9 cellular contexts compared by ENCODE assay signal in genomic region chr10:91596821-91597396, GRCh38.
A peak's percentile ranks its signal among the peaks of the same experiment; 100 is the strongest.
DNase-seq lines count a peak whose midpoint lies in the region; ATAC-seq lines count a peak whose summit lies in the region.
"Had no signal": no experiment of that assay in that cellular context is flagged by ENCODE, and none has a peak within 500 bp of the region (broad histone marks: within the 10 kb centered on the region; RNA-seq: fewer than 3 reads in every experiment).

No MANE protein-coding gene starts in this region.

- no peaks in the 10 kb centered on the region for H3K36me3 Mint-ChIP-seq in stimulated activated effector memory CD8-positive, alpha-beta T cell treated with anti-CD3 and anti-CD28 coated beads, Interleukin-12 subunit alpha, Interleukin-12 subunit beta, amount 100 ng/mL, for 72 hours

- no peak overlapping the region for H3K4me3 ChIP-seq in adipocyte (ENCODE audit: low read length)

- DNase-seq in NCI-H2171 treated with DMSO at 0.1 percent for 48 hours (lab: John Stamatoyannopoulos, UW), result peak; percentile 23
- DNase-seq in NCI-H2171 (lab: John Stamatoyannopoulos, UW), result no peak
- DNase-seq in adipocyte (ENCODE audit: low read depth), result peak; percentile 54
- peak; percentile 66 for DNase-seq in glomerular visceral epithelial cell (ENCODE audit: extremely low spot score)
- DNase-seq in stimulated activated effector memory CD8-positive, alpha-beta T cell treated with anti-CD3 and anti-CD28 coated beads, Interleukin-12 subunit alpha, Interleukin-12 subunit beta, amount 100 ng/mL, for 72 hours (ENCODE audit: low spot score in 2 of 2), result no peak
- DNase-seq in NCI-H1930 (lab: John Stamatoyannopoulos, UW), result no peak
- no peak for DNase-seq in HuH-7 (ENCODE audit: low spot score)

- no peak overlapping the region for H3K4me3 Mint-ChIP-seq in stimulated activated effector memory CD8-positive, alpha-beta T cell treated with anti-CD3 and anti-CD28 coated beads, Interleukin-12 subunit alpha, Interleukin-12 subunit beta, amount 100 ng/mL, for 72 hours
- H3K4me3 Mint-ChIP-seq: neural crest cell had no signal

- H3K27ac Mint-ChIP-seq in stimulated activated effector memory CD8-positive, alpha-beta T cell treated with anti-CD3 and anti-CD28 coated beads, Interleukin-12 subunit alpha, Interleukin-12 subunit beta, amount 100 ng/mL, for 72 hours, result no peak overlapping the region

- H3K4me1 Mint-ChIP-seq in stimulated activated effector memory CD8-positive, alpha-beta T cell treated with anti-CD3 and anti-CD28 coated beads, Interleukin-12 subunit alpha, Interleukin-12 subunit beta, amount 100 ng/mL, for 72 hours, result no peaks in the 10 kb centered on the region
- H3K4me1 Mint-ChIP-seq: neural crest cell had no signal

- no peak overlapping the region for H3K9ac ChIP-seq in adipocyte (ENCODE audit: low read length)

- ATAC-seq in stimulated activated effector memory CD8-positive, alpha-beta T cell treated with anti-CD3 and anti-CD28 coated beads, Interleukin-12 subunit alpha, Interleukin-12 subunit beta, amount 100 ng/mL, for 72 hours, result peak; percentile 51
- no peak for ATAC-seq in GM18511 (IDR thresholded peaks at IDR 0.05; ENCODE audit: unreplicated experiment)

- no peaks in the 10 kb centered on the region for H3K9me3 ChIP-seq in adipocyte (ENCODE audit: control insufficient read depth, low read length)

- H3K9me3 Mint-ChIP-seq in stimulated activated effector memory CD8-positive, alpha-beta T cell treated with anti-CD3 and anti-CD28 coated beads, Interleukin-12 subunit alpha, Interleukin-12 subunit beta, amount 100 ng/mL, for 72 hours, result no peaks in the 10 kb centered on the region

- H3K36me3 ChIP-seq in adipocyte (ENCODE audit: control insufficient read depth, insufficient read depth, low read length, severe bottlenecking), result no peaks in the 10 kb centered on the region

- H3K27me3 ChIP-seq in adipocyte (replicated peaks; ENCODE audit: control insufficient read depth, insufficient read depth, low read length), result no peaks in the 10 kb centered on the region

- H3K4me1 ChIP-seq in adipocyte (ENCODE audit: control insufficient read depth, insufficient read depth, low read length), result peaks cover 27% of the 10 kb centered on the region

Comparison
In these comparisons a context has a peak if more than half of its experiments do, and no peak if none do; other contexts are left out.
1. DNase-seq: peak in NCI-H2171 treated with DMSO at 0.1 percent for 48 hours (single experiment), adipocyte (single experiment) and glomerular visceral epithelial cell (single experiment); none in NCI-H2171 (single experiment), stimulated activated effector memory CD8-positive, alpha-beta T cell treated with anti-CD3 and anti-CD28 coated beads, Interleukin-12 subunit alpha, Interleukin-12 subunit beta, amount 100 ng/mL, for 72 hours (0 of 2), NCI-H1930 (0 of 2) and HuH-7 (single experiment).